In the genomic region with DNA sequence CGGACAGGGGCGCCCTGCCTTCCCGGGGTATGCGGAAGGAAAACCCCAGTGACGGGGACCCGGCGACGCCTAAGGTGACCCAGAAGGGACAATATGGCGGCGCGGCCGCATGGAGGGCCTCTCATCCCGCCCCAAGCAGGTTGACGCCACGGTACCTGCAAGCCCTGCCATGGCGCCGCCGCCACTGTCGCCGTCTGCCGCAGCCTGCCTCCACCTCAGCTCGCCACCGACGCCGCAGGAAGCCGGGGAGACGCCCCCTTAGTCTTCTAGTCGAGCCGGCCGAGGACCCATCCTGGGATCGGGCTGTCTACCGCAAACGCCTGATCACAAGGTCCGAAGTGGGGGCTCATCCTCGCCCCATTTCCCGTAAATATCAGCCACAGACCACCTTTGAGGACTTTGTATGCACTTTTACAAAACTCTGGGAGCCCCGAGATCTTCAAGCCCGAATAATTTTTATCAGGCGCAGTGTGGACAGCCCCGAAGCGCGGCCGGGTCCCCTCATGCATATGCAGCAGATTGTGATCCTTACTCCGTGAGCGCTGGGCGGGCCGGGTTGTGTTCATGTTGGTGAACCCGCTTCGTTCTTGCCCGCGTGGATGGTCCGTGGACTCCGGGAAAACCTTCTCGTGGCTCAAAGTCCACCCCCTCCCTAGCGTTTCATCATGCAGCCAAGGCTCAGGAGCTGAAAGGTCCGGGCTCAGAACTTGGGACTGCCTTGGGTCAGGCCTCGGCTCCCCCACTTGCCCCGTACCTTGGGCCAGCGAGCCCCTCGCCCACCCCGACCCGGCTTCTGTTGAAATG, we compare ENCODE assay signal across 8 cellular contexts. TPM values are rescaled to one million over a fixed set of nuclear protein-coding genes. Genes with fewer than 3 reads are reported as not detected.
DNase-seq lines count a peak whose midpoint lies in the region; ATAC-seq and TF ChIP-seq lines count a peak whose summit lies in the region.

Gene BLCAP, minus strand, starts transcription at position 239 of the 804 bp plus-strand sequence. CDS start 8,702 bp downstream, outside the sequence.

- no peaks in the 10 kb centered on the region for H3K9me3 ChIP-seq in Loucy (ENCODE audit: insufficient read depth, low read depth, low read length)

- ATAC-seq in GM23338 (peak; percentile 77), natural killer cell (peak; percentile 86 to 95 (median 88))

- H3K4me3 Mint-ChIP-seq in GM23338 (peak within 1 kb of the TSS; percentile 94), natural killer cell (peak within 1 kb of the TSS; percentile 96)
- H3K4me3 Mint-ChIP-seq in activated T-helper 2 cell treated with anti-CD3 and anti-CD28 coated beads, Interferon-gamma antibody, Interleukin-2, Interleukin-4, amounts not matched to agents 10 μg/mL and 5 μg/mL and 100 μg/mL, durations not matched to agents 14 hours and 24 hours and 36 hours (ENCODE audit: low read depth) = peak within 1 kb of the TSS; percentile 89

- POLR2A ChIA-PET in RWPE1 (lab: Yijun Ruan, JAX; ENCODE audit: low non-redundant PET) = interaction anchor here (0.6 kb wide), 2 partner anchors 56 to 334 kb away, joined by 3 read pairs; no protein-coding TSS in a partner anchor

- H4K20me1 ChIP-seq in GM23338 (replicated peaks; ENCODE audit: insufficient read depth) (peaks cover 26% of the 10 kb centered on the region), Loucy (ENCODE audit: insufficient read depth, low read length, poor library complexity, severe bottlenecking) (peaks cover 28% of the 10 kb centered on the region)

- H3K4me2 ChIP-seq in GM23338 = peak within 1 kb of the TSS; percentile 93
- H3K4me2 ChIP-seq in Loucy (ENCODE audit: low read depth, low read length, poor library complexity, severe bottlenecking) = peak within 1 kb of the TSS; percentile 98

- H3K4me1 ChIP-seq in GM23338 (ENCODE audit: insufficient read depth) (peaks cover 35% of the 10 kb centered on the region), Loucy (ENCODE audit: insufficient read depth, low read length, poor library complexity, severe bottlenecking) (peaks cover 42% of the 10 kb centered on the region)

- CTCF ChIA-PET in RWPE1 (lab: Yijun Ruan, JAX) = interaction anchor here (0.5 to 0.7 kb wide), 6 partner anchors 218 to 530 kb away, joined by 3 to 5 read pairs (median 4); no protein-coding TSS in a partner anchor

- H3K27ac Mint-ChIP-seq in GM23338 = peak within 1 kb of the TSS; percentile 100
- peak within 1 kb of the TSS; percentile 99 for H3K27ac Mint-ChIP-seq in activated T-helper 2 cell treated with anti-CD3 and anti-CD28 coated beads, Interferon-gamma antibody, Interleukin-2, Interleukin-4, amounts not matched to agents 10 μg/mL and 5 μg/mL and 100 μg/mL, durations not matched to agents 14 hours and 24 hours and 36 hours
- H3K27ac Mint-ChIP-seq in natural killer cell = peak within 1 kb of the TSS; percentile 99

- H3K4me3 ChIP-seq in GM23338 (peak within 1 kb of the TSS; percentile 84), Loucy (ENCODE audit: low read length, poor library complexity, severe bottlenecking) (peak within 1 kb of the TSS; percentile 99), fibroblast of mammary gland (ENCODE audit: control insufficient read depth, low read depth, low read length) (peak within 1 kb of the TSS; percentile 96)

- H3K4me1 Mint-ChIP-seq in GM23338 (peaks cover 47% of the 10 kb centered on the region), natural killer cell (peaks cover 52 to 66% of the 10 kb centered on the region in 2 donors)
- H3K4me1 Mint-ChIP-seq in activated T-helper 2 cell treated with anti-CD3 and anti-CD28 coated beads, Interferon-gamma antibody, Interleukin-2, Interleukin-4, amounts not matched to agents 10 μg/mL and 5 μg/mL and 100 μg/mL, durations not matched to agents 14 hours and 24 hours and 36 hours (ENCODE audit: low read depth) = peaks cover 43% of the 10 kb centered on the region

- H3K9me3 Mint-ChIP-seq in GM23338 (0 out of 3 replicates have a peak, but pooled peaks cover 5% of the 10 kb centered on the region), natural killer cell (no peaks in the 10 kb centered on the region)
- H3K9me3 Mint-ChIP-seq in activated T-helper 2 cell treated with anti-CD3 and anti-CD28 coated beads, Interferon-gamma antibody, Interleukin-2, Interleukin-4, amounts not matched to agents 10 μg/mL and 5 μg/mL and 100 μg/mL, durations not matched to agents 14 hours and 24 hours and 36 hours = no peaks in the 10 kb centered on the region

- H3F3A ChIP-seq in GM23338 (replicated peaks; ENCODE audit: low read depth) = no peaks in the 10 kb centered on the region
- H3F3A ChIP-seq in Loucy (ENCODE audit: low read depth) = no peaks in the 10 kb centered on the region

- H3K27me3 Mint-ChIP-seq in GM23338 (ENCODE audit: insufficient read depth, low read depth, poor library complexity) = peaks cover 11% of the 10 kb centered on the region
- peaks cover 5% of the 10 kb centered on the region for H3K27me3 Mint-ChIP-seq in activated T-helper 2 cell treated with anti-CD3 and anti-CD28 coated beads, Interferon-gamma antibody, Interleukin-2, Interleukin-4, amounts not matched to agents 10 μg/mL and 5 μg/mL and 100 μg/mL, durations not matched to agents 14 hours and 24 hours and 36 hours (ENCODE audit: low read depth)
- peaks cover 0 to 3% of the 10 kb centered on the region in 2 donors for H3K27me3 Mint-ChIP-seq in natural killer cell (ENCODE audit: low read depth in 2 of 2)

- H3K79me2 ChIP-seq in GM23338 (replicated peaks; ENCODE audit: insufficient read depth) (peaks cover 50% of the 10 kb centered on the region), Loucy (ENCODE audit: insufficient read depth, low read length) (peaks cover 52% of the 10 kb centered on the region)

- H3K36me3 Mint-ChIP-seq in GM23338 (ENCODE audit: low read depth) = peaks cover 27% of the 10 kb centered on the region
- H3K36me3 Mint-ChIP-seq in activated T-helper 2 cell treated with anti-CD3 and anti-CD28 coated beads, Interferon-gamma antibody, Interleukin-2, Interleukin-4, amounts not matched to agents 10 μg/mL and 5 μg/mL and 100 μg/mL, durations not matched to agents 14 hours and 24 hours and 36 hours (ENCODE audit: low read depth) = no peaks in the 10 kb centered on the region
- no peaks in the 10 kb centered on the region for H3K36me3 Mint-ChIP-seq in natural killer cell

- H3K9ac ChIP-seq in Loucy (ENCODE audit: low read depth, low read length, poor library complexity, severe bottlenecking) = peak within 1 kb of the TSS; percentile 93

- intact Hi-C loops in activated T-helper 2 cell treated with anti-CD3 and anti-CD28 coated beads, Interferon-gamma antibody, Interleukin-2, Interleukin-4, amounts not matched to agents 10 μg/mL and 5 μg/mL and 100 μg/mL, durations not matched to agents 14 hours and 24 hours and 36 hours (cut with micrococcal nuclease) = loop anchor here (5.0 kb wide), 1 partner anchor 191 kb away; no protein-coding TSS in a partner anchor
- intact Hi-C loops in natural killer cell (cut with micrococcal nuclease) = loop anchor here (2.0 to 10.0 kb wide), 3 partner anchors 351 to 1063 kb away; partner anchors contain the start of genes MROH8 and RPN2

- H3K9me2 ChIP-seq in GM23338 (ENCODE audit: insufficient read depth) (no peaks in the 10 kb centered on the region), Loucy (replicated peaks; ENCODE audit: low read depth, low read length) (no peaks in the 10 kb centered on the region)

- H3K36me3 ChIP-seq in GM23338 (ENCODE audit: insufficient read depth) (no peaks in the 10 kb centered on the region), Loucy (ENCODE audit: insufficient read depth, low read length) (no peaks in the 10 kb centered on the region)

- TF ChIP-seq CTCF in GM23338 (conservative IDR thresholded peaks at IDR 0.05; ENCODE audit: low read depth in 2 of 2) (no peak), Loucy (conservative IDR thresholded peaks at IDR 0.05; ENCODE audit: low read length) (no peak), RWPE1 (conservative IDR thresholded peaks at IDR 0.05; ENCODE audit: low read depth) (no peak), fibroblast of mammary gland (conservative IDR thresholded peaks at IDR 0.05; ENCODE audit: control insufficient read depth, insufficient read depth, low read depth, low read length) (no peak), natural killer cell (IDR thresholded peaks at IDR 0.05) (no peak)

- H3K27ac ChIP-seq in GM23338 (ENCODE audit: low read depth) = peak within 1 kb of the TSS; percentile 99
- H3K27ac ChIP-seq in RWPE1 = peak within 1 kb of the TSS; percentile 97

- no peaks in the 10 kb centered on the region for H3K27me3 ChIP-seq in GM23338 (ENCODE audit: insufficient read depth)
- no peaks in the 10 kb centered on the region for H3K27me3 ChIP-seq in Loucy (ENCODE audit: insufficient read depth, low read length, poor library complexity, severe bottlenecking)

- H2AFZ ChIP-seq in GM23338 (peak within 1 kb of the TSS; percentile 38; the same call in 1 of the 2 replicates), Loucy (ENCODE audit: low read length) (peak within 1 kb of the TSS; percentile 94)

- DNase-seq in DMS79 (lab: John Stamatoyannopoulos, UW) = peak; percentile 80
- peak; percentile 95 for DNase-seq in GM23338 (ENCODE audit: low spot score)
- DNase-seq in RWPE1 (ENCODE audit: low spot score) = peak; percentile 99
- peak; percentile 88 for DNase-seq in activated T-helper 2 cell treated with anti-CD3 and anti-CD28 coated beads, Interferon-gamma antibody, Interleukin-2, Interleukin-4, amounts not matched to agents 10 μg/mL and 5 μg/mL and 100 μg/mL, durations not matched to agents 14 hours and 24 hours and 36 hours (ENCODE audit: low spot score)
- DNase-seq in fibroblast of mammary gland (ENCODE audit: low read depth) = peak; percentile 77
- peak; percentile 90 for DNase-seq in natural killer cell
- DNase-seq in stimulated activated naive CD4-positive, alpha-beta T cell (lab: John Stamatoyannopoulos, UW) = peak; percentile 90 to 99 (median 92)

TF ChIP-seq in GM23338, 12 proteins besides CTCF, POLR2A, EP300 and RAD21 (continues in another document):
- TF ChIP-seq POLR2AphosphoS5 (IDR thresholded peaks at IDR 0.05; ENCODE audit: low read depth) = peak; percentile 84
- no peak for TF ChIP-seq ZNF331 (CRISPR knock-in tag; IDR thresholded peaks at IDR 0.05; ENCODE audit: low read depth)
- no peak for TF ChIP-seq JUNB (IDR thresholded peaks at IDR 0.05; ENCODE audit: unreplicated experiment)
- TF ChIP-seq CREB1 (CRISPR knock-in tag; IDR thresholded peaks at IDR 0.05; ENCODE audit: low read depth) = 0 out of 2 replicates have a peak, but pooled peaks have one; percentile 1

RNA-seq across cellular contexts. Expression of gene BLCAP, which starts in this region (rescaled TPM):
- 63.5 and 64.8 TPM in 2 replicates for total RNA-seq in GM23338 (2014; rRNA removed; shearing (Covaris generic))
- 58.9 and 62.2 TPM in 2 replicates for polyA plus RNA-seq in GM23338 (2016; fragmentation: Nextera tagmentation; extraction: Ambion mirVana)
- total RNA-seq in activated T-helper 2 cell treated with anti-CD3 and anti-CD28 coated beads, Interferon-gamma antibody, Interleukin-2, Interleukin-4, amounts not matched to agents 10 μg/mL and 5 μg/mL and 100 μg/mL, durations not matched to agents 14 hours and 24 hours and 36 hours = 24.2 and 26.3 TPM in 2 replicates
- 10 to 100 TPM; 60.4 to 80.1 (median 77.9) TPM for total RNA-seq in natural killer cell

Comparison
In these comparisons a context has a peak if more than half of its experiments do, and no peak if none do; other contexts are left out.
1. Peak in every context shown above with its lines: DNase-seq, ATAC-seq, H3K4me3 ChIP-seq and H3K27ac ChIP-seq.